16 cellular contexts compared by ENCODE assay signal in the genomic region with DNA sequence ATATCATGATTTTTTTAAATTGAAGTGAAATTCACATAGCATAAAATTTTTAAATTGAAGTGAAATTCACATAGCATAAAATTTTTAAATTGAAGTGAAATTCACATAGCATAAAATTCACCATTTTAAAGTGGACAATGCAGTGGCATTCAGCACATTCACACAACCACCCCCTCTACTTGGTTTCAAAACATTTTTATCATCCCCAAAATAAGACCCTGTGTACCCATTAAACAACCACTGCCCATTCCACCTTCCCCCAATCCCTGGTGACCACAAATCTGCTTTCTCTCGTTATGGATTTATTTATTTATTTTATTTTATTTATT. TPM values are rescaled to one million over a fixed set of nuclear protein-coding genes. Genes with fewer than 3 reads are reported as not detected.
"Had no signal": no experiment of that assay in that cellular context is flagged by ENCODE, and none has a peak within 500 bp of the region (broad histone marks: within the 10 kb centered on the region; RNA-seq: fewer than 3 reads in every experiment).

No MANE protein-coding gene starts in this region.

RNA-seq across cellular contexts. Expression of a gene that starts 36.8 kb away (rescaled TPM):
- total RNA-seq: chondrocyte, dermis microvascular lymphatic vessel endothelial cell, left lobe of liver, lower leg skin, mammary epithelial cell, mucosa of gallbladder, myocyte, natural killer cell, osteoblast, right atrium auricular region, sigmoid colon, stomach, thoracic aorta, transverse colon, urinary bladder had no signal
- polyA plus RNA-seq: esophagus, mammary epithelial cell, sigmoid colon, stomach, urinary bladder had no signal
